8 cellular contexts compared by ENCODE assay signal in the genomic region with DNA sequence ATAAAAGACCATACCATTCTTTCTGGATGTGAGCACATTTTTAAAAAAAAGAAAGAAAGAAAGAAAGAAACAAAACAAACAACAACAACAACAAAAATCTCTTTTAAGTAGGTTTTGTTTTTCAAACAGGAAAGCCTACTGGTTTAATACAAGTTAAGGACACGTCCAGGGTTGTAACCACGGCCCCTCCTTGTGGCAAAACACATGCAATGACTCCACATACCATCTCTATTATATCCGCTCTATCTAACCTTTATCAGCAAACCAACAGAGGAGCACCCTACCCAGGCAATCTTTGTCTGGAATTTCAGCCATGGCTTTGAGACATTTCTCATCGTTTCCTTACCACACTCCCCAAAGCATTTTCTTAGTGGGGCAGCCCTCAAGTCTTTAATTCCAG.
DNase-seq lines count a peak whose midpoint lies in the region; ATAC-seq and TF ChIP-seq lines count a peak whose summit lies in the region.

No MANE protein-coding gene starts in this region.

- no peak overlapping the region for H3K4me2 ChIP-seq in GM23338

- H4K20me1 ChIP-seq in GM23338 (replicated peaks; ENCODE audit: insufficient read depth) = no peaks in the 10 kb centered on the region

- H3K4me3 ChIP-seq in GM23338 = no peak overlapping the region
- H3K4me3 ChIP-seq in CD8-positive, alpha-beta memory T cell (ENCODE audit: low read length) = no peak overlapping the region

- no peaks in the 10 kb centered on the region for H3K36me3 ChIP-seq in GM23338 (ENCODE audit: insufficient read depth)
- no peaks in the 10 kb centered on the region for H3K36me3 ChIP-seq in CD8-positive, alpha-beta memory T cell (ENCODE audit: insufficient read depth, low read length)

- H2AFZ ChIP-seq in GM23338 = no peak overlapping the region

- no peaks in the 10 kb centered on the region for H3K9me3 ChIP-seq in CD8-positive, alpha-beta memory T cell (ENCODE audit: low read length)

- H3K4me3 Mint-ChIP-seq in GM23338 (no peak overlapping the region), neural crest cell (no peak overlapping the region)
- no peak overlapping the region for H3K4me3 Mint-ChIP-seq in CD8-positive, alpha-beta memory T cell

- H3K27ac ChIP-seq in GM23338 (ENCODE audit: low read depth) = no peak overlapping the region
- H3K27ac ChIP-seq in CD8-positive, alpha-beta memory T cell (ENCODE audit: low read depth, low read length) = no peak overlapping the region

- POLR2A ChIA-PET in CD8-positive, alpha-beta memory T cell (lab: Charles Lee) = no interaction called here

- no peaks in the 10 kb centered on the region for H3K27me3 ChIP-seq in GM23338 (ENCODE audit: insufficient read depth)
- H3K27me3 ChIP-seq in CD8-positive, alpha-beta memory T cell (ENCODE audit: insufficient read depth, low read length, poor library complexity, severe bottlenecking) = no peaks in the 10 kb centered on the region

- H3K79me2 ChIP-seq in GM23338 (replicated peaks; ENCODE audit: insufficient read depth) = no peaks in the 10 kb centered on the region

- H3K9me2 ChIP-seq in GM23338 (ENCODE audit: insufficient read depth) = 0 out of 2 replicates have a peak, but pooled peaks cover 6% of the 10 kb centered on the region

- TF ChIP-seq CTCF in GM23338 (conservative IDR thresholded peaks at IDR 0.05; ENCODE audit: low read depth in 2 of 2) (peak; percentile 75 to 77), neural crest cell (conservative IDR thresholded peaks at IDR 0.05) (peak; percentile 72)

- ATAC-seq in GM23338 (peak; percentile 98), GM21367 (IDR thresholded peaks at IDR 0.05; ENCODE audit: unreplicated experiment) (no peak)

- peak; percentile 78 for DNase-seq in GM23338 (ENCODE audit: low spot score)
- DNase-seq in NCI-H2227 (lab: John Stamatoyannopoulos, UW; ENCODE audit: unreplicated experiment) = peak; percentile 31
- DNase-seq in T47D (ENCODE audit: low read depth in 1 of 2, low spot score in 1 of 2) = peak; percentile 11 to 57
- DNase-seq in neural crest cell (ENCODE audit: low read depth, low spot score) = peak; percentile 20
- DNase-seq in KG1 (lab: John Stamatoyannopoulos, UW) = no peak
- DNase-seq in T-helper 2 cell = no peak
- DNase-seq in CD8-positive, alpha-beta memory T cell = no peak

- H3K4me1 Mint-ChIP-seq in GM23338 = peaks cover 4% of the 10 kb centered on the region
- peaks cover 30% of the 10 kb centered on the region for H3K4me1 Mint-ChIP-seq in neural crest cell
- H3K4me1 Mint-ChIP-seq in CD8-positive, alpha-beta memory T cell = no peaks in the 10 kb centered on the region

- H3K27ac Mint-ChIP-seq in GM23338 = 0 out of 2 replicates have a peak overlapping the region, but pooled peaks have one; percentile 18
- no peak overlapping the region for H3K27ac Mint-ChIP-seq in neural crest cell (ENCODE audit: unreplicated experiment)
- no peak overlapping the region for H3K27ac Mint-ChIP-seq in CD8-positive, alpha-beta memory T cell

- H3F3A ChIP-seq in GM23338 (replicated peaks; ENCODE audit: low read depth) = no peaks in the 10 kb centered on the region

- CTCF ChIA-PET in CD8-positive, alpha-beta memory T cell (lab: Charles Lee) = no interaction called here

- H3K36me3 Mint-ChIP-seq in GM23338 (ENCODE audit: low read depth) (no peaks in the 10 kb centered on the region), neural crest cell (ENCODE audit: low read depth) (no peaks in the 10 kb centered on the region)
- no peaks in the 10 kb centered on the region for H3K36me3 Mint-ChIP-seq in CD8-positive, alpha-beta memory T cell

- no peaks in the 10 kb centered on the region for H3K9me3 Mint-ChIP-seq in GM23338
- H3K9me3 Mint-ChIP-seq in neural crest cell = no peaks in the 10 kb centered on the region
- H3K9me3 Mint-ChIP-seq in CD8-positive, alpha-beta memory T cell = no peaks in the 10 kb centered on the region

- H3K27me3 Mint-ChIP-seq in GM23338 (ENCODE audit: insufficient read depth, low read depth, poor library complexity) = peaks cover 6% of the 10 kb centered on the region
- H3K27me3 Mint-ChIP-seq in neural crest cell (ENCODE audit: low read depth) = no peaks in the 10 kb centered on the region
- H3K27me3 Mint-ChIP-seq in CD8-positive, alpha-beta memory T cell = peaks cover 0 to 1% of the 10 kb centered on the region in 2 donors

- no peaks in the 10 kb centered on the region for H3K4me1 ChIP-seq in GM23338 (ENCODE audit: insufficient read depth)
- H3K4me1 ChIP-seq in CD8-positive, alpha-beta memory T cell (ENCODE audit: insufficient read depth, low read length) = no peaks in the 10 kb centered on the region

- in situ Hi-C loops in T47D (cut with HindIII; ENCODE audit: low pct_unique_long_range_greater_than_20kb, low sequenced_read_pairs) = no loop called here

TF ChIP-seq in GM23338, 12 proteins besides CTCF, POLR2A, EP300 and RAD21:
- TF ChIP-seq, protein P1, sequence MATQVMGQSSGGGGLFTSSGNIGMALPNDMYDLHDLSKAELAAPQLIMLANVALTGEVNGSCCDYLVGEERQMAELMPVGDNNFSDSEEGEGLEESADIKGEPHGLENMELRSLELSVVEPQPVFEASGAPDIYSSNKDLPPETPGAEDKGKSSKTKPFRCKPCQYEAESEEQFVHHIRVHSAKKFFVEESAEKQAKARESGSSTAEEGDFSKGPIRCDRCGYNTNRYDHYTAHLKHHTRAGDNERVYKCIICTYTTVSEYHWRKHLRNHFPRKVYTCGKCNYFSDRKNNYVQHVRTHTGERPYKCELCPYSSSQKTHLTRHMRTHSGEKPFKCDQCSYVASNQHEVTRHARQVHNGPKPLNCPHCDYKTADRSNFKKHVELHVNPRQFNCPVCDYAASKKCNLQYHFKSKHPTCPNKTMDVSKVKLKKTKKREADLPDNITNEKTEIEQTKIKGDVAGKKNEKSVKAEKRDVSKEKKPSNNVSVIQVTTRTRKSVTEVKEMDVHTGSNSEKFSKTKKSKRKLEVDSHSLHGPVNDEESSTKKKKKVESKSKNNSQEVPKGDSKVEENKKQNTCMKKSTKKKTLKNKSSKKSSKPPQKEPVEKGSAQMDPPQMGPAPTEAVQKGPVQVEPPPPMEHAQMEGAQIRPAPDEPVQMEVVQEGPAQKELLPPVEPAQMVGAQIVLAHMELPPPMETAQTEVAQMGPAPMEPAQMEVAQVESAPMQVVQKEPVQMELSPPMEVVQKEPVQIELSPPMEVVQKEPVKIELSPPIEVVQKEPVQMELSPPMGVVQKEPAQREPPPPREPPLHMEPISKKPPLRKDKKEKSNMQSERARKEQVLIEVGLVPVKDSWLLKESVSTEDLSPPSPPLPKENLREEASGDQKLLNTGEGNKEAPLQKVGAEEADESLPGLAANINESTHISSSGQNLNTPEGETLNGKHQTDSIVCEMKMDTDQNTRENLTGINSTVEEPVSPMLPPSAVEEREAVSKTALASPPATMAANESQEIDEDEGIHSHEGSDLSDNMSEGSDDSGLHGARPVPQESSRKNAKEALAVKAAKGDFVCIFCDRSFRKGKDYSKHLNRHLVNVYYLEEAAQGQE (IDR thresholded peaks at IDR 0.05; ENCODE audit: unreplicated experiment) = no peak
- TF ChIP-seq EZH2 (IDR thresholded peaks at IDR 0.05; ENCODE audit: low read depth, unreplicated experiment) = no peak
- TF ChIP-seq NANOG (IDR thresholded peaks at IDR 0.05; ENCODE audit: borderline replicate concordance) = no peak
- no peak for TF ChIP-seq JUNB (IDR thresholded peaks at IDR 0.05; ENCODE audit: unreplicated experiment)
- no peak for TF ChIP-seq POLR2AphosphoS5 (IDR thresholded peaks at IDR 0.05; ENCODE audit: low read depth)
- no peak for TF ChIP-seq CREB1 (CRISPR knock-in tag; IDR thresholded peaks at IDR 0.05; ENCODE audit: low read depth)
- TF ChIP-seq STAT1 (IDR thresholded peaks at IDR 0.05; ENCODE audit: unreplicated experiment) = no peak
- no peak for TF ChIP-seq ZNF114 (CRISPR knock-in tag; IDR thresholded peaks at IDR 0.05)
- no peak for TF ChIP-seq EZH2phosphoT487 (IDR thresholded peaks at IDR 0.05; ENCODE audit: unreplicated experiment)
- TF ChIP-seq, protein P2, sequence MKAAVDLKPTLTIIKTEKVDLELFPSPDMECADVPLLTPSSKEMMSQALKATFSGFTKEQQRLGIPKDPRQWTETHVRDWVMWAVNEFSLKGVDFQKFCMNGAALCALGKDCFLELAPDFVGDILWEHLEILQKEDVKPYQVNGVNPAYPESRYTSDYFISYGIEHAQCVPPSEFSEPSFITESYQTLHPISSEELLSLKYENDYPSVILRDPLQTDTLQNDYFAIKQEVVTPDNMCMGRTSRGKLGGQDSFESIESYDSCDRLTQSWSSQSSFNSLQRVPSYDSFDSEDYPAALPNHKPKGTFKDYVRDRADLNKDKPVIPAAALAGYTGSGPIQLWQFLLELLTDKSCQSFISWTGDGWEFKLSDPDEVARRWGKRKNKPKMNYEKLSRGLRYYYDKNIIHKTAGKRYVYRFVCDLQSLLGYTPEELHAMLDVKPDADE (IDR thresholded peaks at IDR 0.05) = no peak

Comparison
In these comparisons a context has a peak if more than half of its experiments do, and no peak if none do; other contexts are left out.
1. DNase-seq: peak in GM23338 (single experiment), NCI-H2227 (single experiment), T47D (2 of 2) and neural crest cell (single experiment); none in KG1 (single experiment), T-helper 2 cell (0 of 5) and CD8-positive, alpha-beta memory T cell (0 of 5).